ENCODE assay signal across 8 cellular contexts in genomic region chr22:18110194-18110943, GRCh38. TPM values are rescaled to one million over a fixed set of nuclear protein-coding genes. Genes with fewer than 3 reads are reported as not detected.
DNase-seq lines count a peak whose midpoint lies in the region; ATAC-seq and TF ChIP-seq lines count a peak whose summit lies in the region.

TSS of gene TUBA8 (plus strand) at chr22:18110809. CDS start at chr22:18110866, 57 bp downstream.

- no peak for TF ChIP-seq CTCF in brain (conservative IDR thresholded peaks at IDR 0.05)

- H3K4me1 ChIP-seq in iPS-20b (ENCODE audit: insufficient read depth, low read length) = peaks cover 3% of the 10 kb centered on the region; the same call in 1 of the 2 replicates
- peaks cover 34 to 39% (median 39%) of the 10 kb centered on the region in 3 donors for H3K4me1 ChIP-seq in skeletal muscle tissue (ENCODE audit: control insufficient read depth in 3 of 3, insufficient read depth in 3 of 3, low read length in 3 of 3)

- H3K9me3 Mint-ChIP-seq in brain = peaks cover 4 to 6% (median 4%) of the 10 kb centered on the region in 5 experiments

- H3K4me3 ChIP-seq in iPS-20b (ENCODE audit: low read length) (peak within 1 kb of the TSS; percentile 65), skeletal muscle tissue (ENCODE audit: low read length in 3 of 3) (peak within 1 kb of the TSS; percentile 81 to 89 (median 81))

- peaks cover 40% of the 10 kb centered on the region for H3K4me1 Mint-ChIP-seq in brain

- H3K9me3 ChIP-seq in iPS-20b (ENCODE audit: insufficient read depth, low read depth, low read length) = peaks cover 13% of the 10 kb centered on the region; the same call in 1 of the 2 replicates
- H3K9me3 ChIP-seq in skeletal muscle tissue (ENCODE audit: control insufficient read depth in 3 of 3, low read length in 3 of 3) = no peaks in the 10 kb centered on the region

- H3K27ac ChIP-seq in iPS-20b (ENCODE audit: low read length) (no peak within 1 kb of the TSS), skeletal muscle tissue (ENCODE audit: low read depth, low read length) (peak within 1 kb of the TSS; percentile 99)

- H3K36me3 ChIP-seq in iPS-20b (ENCODE audit: insufficient read depth, low read depth, low read length) (no peaks in the 10 kb centered on the region), skeletal muscle tissue (ENCODE audit: control insufficient read depth in 3 of 3, insufficient read depth in 3 of 3, low read length in 3 of 3) (peaks cover 0 to 7% (median 0%) of the 10 kb centered on the region in 3 donors)

- H3K36me3 Mint-ChIP-seq in brain = peaks cover 8% of the 10 kb centered on the region

- peak; percentile 39 for DNase-seq in DMS153 treated with DMSO at 0.1 percent for 48 hours (lab: John Stamatoyannopoulos, UW; ENCODE audit: unreplicated experiment)
- peak; percentile 17 for DNase-seq in RPMI7951 (ENCODE audit: low read depth)
- DNase-seq in NCI-H446 treated with DMSO at 0.1 percent for 48 hours (lab: John Stamatoyannopoulos, UW) = no peak

- peak; percentile 38 for ATAC-seq in HG02763 (IDR thresholded peaks at IDR 0.05; ENCODE audit: unreplicated experiment)
- no peak for ATAC-seq in GM21529 (IDR thresholded peaks at IDR 0.05; ENCODE audit: unreplicated experiment)

- peaks cover 29% of the 10 kb centered on the region for H3K27me3 Mint-ChIP-seq in brain

- H3K27me3 ChIP-seq in iPS-20b (ENCODE audit: insufficient read depth, low read length) (peaks cover 49% of the 10 kb centered on the region), skeletal muscle tissue (ENCODE audit: control insufficient read depth in 3 of 3, insufficient read depth in 3 of 3, low read length in 3 of 3) (no peaks in the 10 kb centered on the region)

- peak within 1 kb of the TSS; percentile 62 to 77 (median 69) for H3K4me3 Mint-ChIP-seq in brain

- H3K9ac ChIP-seq in iPS-20b (ENCODE audit: low read depth, low read length) (no peak within 1 kb of the TSS), skeletal muscle tissue (ENCODE audit: low read depth in 1 of 3, low read length in 3 of 3) (peak within 1 kb of the TSS; percentile 94 to 99 (median 98))

- H3K27ac Mint-ChIP-seq in brain = peak within 1 kb of the TSS in 2 of 5 experiments; percentile 16 to 34

RNA-seq across cellular contexts. Expression of gene TUBA8, which starts in this region (rescaled TPM):
- total RNA-seq in RPMI7951 (2014; rRNA removed; shearing (Covaris generic)) = 0.39 and 0.48 TPM in 2 replicates
- 14.4 TPM for polyA plus RNA-seq in brain (ENCODE audit: insufficient read depth, low read depth, low replicate concordance)
- total RNA-seq in skeletal muscle tissue = 21.9 TPM

Comparison
In these comparisons a context has a peak if more than half of its experiments do, and no peak if none do; other contexts are left out.
1. RNA of gene TUBA8 (total RNA-seq): 21.9 TPM in skeletal muscle tissue (single experiment); 0.39 to 0.48 TPM in RPMI7951; every median in the first group is over 10 times any median in the second.
2. Peak in DNase-seq in RPMI7951; RNA of the gene not detected or under 1 TPM.